ENCODE assay signal across 26 cellular contexts in the genomic region with DNA sequence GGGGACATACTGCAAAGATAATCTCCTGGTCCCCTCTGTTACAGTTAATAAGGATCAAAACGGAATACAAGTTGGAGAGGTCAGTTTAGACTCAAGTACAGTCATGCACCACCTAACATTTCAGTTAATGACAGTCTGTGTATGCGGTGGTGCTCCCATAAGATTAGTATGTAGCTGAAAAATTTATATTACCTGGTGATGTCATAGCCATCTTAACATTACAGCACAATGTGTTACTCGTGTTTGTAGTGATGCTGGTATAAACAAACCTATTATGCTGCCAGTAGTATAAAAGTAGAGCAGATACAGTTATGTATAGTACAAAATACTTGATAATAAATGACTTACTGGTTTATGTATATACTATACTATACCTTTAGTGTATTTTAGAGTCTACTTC.
"Had no signal": no experiment of that assay in that cellular context is flagged by ENCODE, and none has a peak within 500 bp of the region (broad histone marks: within the 10 kb centered on the region; RNA-seq: fewer than 3 reads in every experiment).

No MANE protein-coding gene starts in this region.

- H3K4me2 ChIP-seq: hepatocyte had no signal

- H3K27ac ChIP-seq: dorsolateral prefrontal cortex, epithelial cell of prostate, gastroesophageal sphincter, heart left ventricle, hepatocyte, left lung, prostate gland, right atrium auricular region, sigmoid colon, testis, tibial artery, upper lobe of left lung, uterus had no signal

- H3K36me3 ChIP-seq: left lung, prostate gland, right atrium auricular region, sigmoid colon, upper lobe of left lung, uterus had no signal

- ATAC-seq: esophagus mucosa; gastroesophageal sphincter; heart left ventricle; left cardiac atrium; left lung; naive thymus-derived CD8-positive, alpha-beta T cell; stimulated activated effector memory CD8-positive, alpha-beta T cell treated with anti-CD3 and anti-CD28 coated beads, Interleukin-12 subunit alpha, Interleukin-12 subunit beta, amount 100 ng/mL, for 72 hours had no signal

- H3K9me3 ChIP-seq: prostate gland, testis had no signal

- H3K4me3 ChIP-seq: dorsolateral prefrontal cortex, gastroesophageal sphincter, heart left ventricle, hepatocyte, left lung, prostate gland, right atrium auricular region, sigmoid colon, testis, tibial artery, upper lobe of left lung, uterus had no signal

- H3K27me3 ChIP-seq: dorsolateral prefrontal cortex, gastroesophageal sphincter, heart left ventricle, hepatocyte, left lung, right atrium auricular region, sigmoid colon, testis, tibial artery, upper lobe of left lung, uterus had no signal

- H2AFZ ChIP-seq: hepatocyte had no signal

- DNase-seq: dorsolateral prefrontal cortex; effector CD4-positive, alpha-beta T cell; foreskin fibroblast; heart left ventricle; kidney; left cardiac atrium; left lung; naive thymus-derived CD8-positive, alpha-beta T cell; nephron progenitor cell; nucleus accumbens; sigmoid colon; stimulated activated CD4-positive, alpha-beta T cell treated with anti-CD3 and anti-CD28 coated beads, Interleukin-2, amount 100 ng/mL, for 24 hours; stimulated activated CD4-positive, alpha-beta T cell treated with anti-CD3 and anti-CD28 coated beads, Interleukin-4, amount 100 ng/mL, for 24 hours; stimulated activated naive CD4-positive, alpha-beta T cell treated with Interleukin-2 at 50 U/mL for 16 hours; substantia nigra; testis; tibial artery; upper lobe of left lung; uterus had no signal

- H3K4me1 ChIP-seq: gastroesophageal sphincter, heart left ventricle, left lung, prostate gland, right atrium auricular region, sigmoid colon, testis, tibial artery, upper lobe of left lung, uterus had no signal
